1 cellular context compared by ENCODE assay signal in the genomic region with DNA sequence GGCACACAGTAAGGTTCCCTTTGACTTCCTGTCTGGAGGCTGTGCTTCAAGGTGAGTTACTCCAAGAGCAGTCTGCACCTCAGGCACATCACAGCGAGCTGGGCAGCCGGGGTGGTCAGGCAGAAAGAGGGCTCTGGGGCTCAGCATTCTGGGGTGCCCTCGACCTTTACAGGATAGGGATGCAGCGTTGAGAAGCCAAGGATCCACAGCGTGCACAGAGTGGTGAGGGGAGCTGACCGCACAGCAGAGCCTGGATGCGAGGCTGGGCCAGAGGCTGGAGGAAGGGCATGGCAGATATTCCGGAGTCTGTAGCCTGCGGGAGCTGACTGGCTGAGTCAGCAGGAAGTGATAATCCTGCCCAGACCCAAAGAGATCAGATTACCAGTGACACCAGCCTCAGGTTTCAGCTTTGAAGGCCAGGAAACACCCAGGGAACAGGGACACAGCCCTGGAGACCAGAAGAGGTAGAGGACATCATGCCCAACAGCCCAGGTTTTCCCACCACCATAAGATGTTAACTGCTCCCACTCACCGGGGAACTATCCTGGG.
TF ChIP-seq lines count a peak whose summit lies in the region.

No MANE protein-coding gene starts in this region.

TF ChIP-seq in HEK293, 187 proteins besides CTCF, POLR2A, EP300 and RAD21 (continued from another document and continues in another):
- TF ChIP-seq ZNF184 (tag by site-specific recombination; IDR thresholded peaks at IDR 0.05) (no peak), ZBTB1 (tag by site-specific recombination; IDR thresholded peaks at IDR 0.05) (no peak), ZBTB48 (tag by site-specific recombination; IDR thresholded peaks at IDR 0.05) (peak; percentile 45; the same call in 1 of the 2 replicates), ZNF248 (tag by site-specific recombination; IDR thresholded peaks at IDR 0.05) (no peak), PRDM1 (tag by site-specific recombination; IDR thresholded peaks at IDR 0.05) (no peak), ZNF114 (tag by site-specific recombination; IDR thresholded peaks at IDR 0.05) (no peak), ZNF530 (tag by site-specific recombination; IDR thresholded peaks at IDR 0.05; ENCODE audit: low read depth) (no peak), ZNF776 (tag by site-specific recombination; IDR thresholded peaks at IDR 0.05; ENCODE audit: borderline replicate concordance) (no peak), ZNF654 (tag by site-specific recombination; IDR thresholded peaks at IDR 0.05; ENCODE audit: low read depth) (no peak; the same call in 1 of the 2 replicates), ZNF549 (tag by site-specific recombination; IDR thresholded peaks at IDR 0.05) (no peak), ZNF19 (tag by site-specific recombination; IDR thresholded peaks at IDR 0.05; ENCODE audit: low read depth) (no peak), ZNF16 (tag by site-specific recombination; IDR thresholded peaks at IDR 0.05; ENCODE audit: low read depth) (no peak), ZNF157 (tag by site-specific recombination; IDR thresholded peaks at IDR 0.05) (no peak), SALL2 (tag by site-specific recombination; IDR thresholded peaks at IDR 0.05; ENCODE audit: borderline replicate concordance) (no peak), ZXDB (tag by site-specific recombination; IDR thresholded peaks at IDR 0.05) (0 out of 2 replicates have a peak, but pooled peaks have one; percentile 36), ZIC2 (tag by site-specific recombination; IDR thresholded peaks at IDR 0.05) (0 out of 2 replicates have a peak, but pooled peaks have one; percentile 23), ZNF354C (tag by site-specific recombination; IDR thresholded peaks at IDR 0.05; ENCODE audit: borderline replicate concordance, low read depth) (no peak), ZNF624 (tag by site-specific recombination; IDR thresholded peaks at IDR 0.05) (no peak), WT1 (tag by site-specific recombination; IDR thresholded peaks at IDR 0.05) (no peak), ZNF394 (tag by site-specific recombination; IDR thresholded peaks at IDR 0.05; ENCODE audit: borderline replicate concordance) (peak; percentile 53; the same call in 1 of the 2 replicates), GLIS1 (tag by site-specific recombination; IDR thresholded peaks at IDR 0.05) (0 out of 2 replicates have a peak, but pooled peaks have one; percentile 15), ZNF600 (tag by site-specific recombination; IDR thresholded peaks at IDR 0.05) (peak; percentile 95), REPIN1 (tag by site-specific recombination; IDR thresholded peaks at IDR 0.05; ENCODE audit: low read depth) (no peak), GLI2 (tag by site-specific recombination; IDR thresholded peaks at IDR 0.05; ENCODE audit: borderline replicate concordance, low read depth) (no peak), ZNF146 (tag by site-specific recombination; IDR thresholded peaks at IDR 0.05) (no peak), ZNF626 (tag by site-specific recombination; IDR thresholded peaks at IDR 0.05) (no peak), ZNF140 (tag by site-specific recombination; IDR thresholded peaks at IDR 0.05) (no peak), ZNF777 (tag by site-specific recombination; IDR thresholded peaks at IDR 0.05; ENCODE audit: borderline replicate concordance) (no peak), ZNF223 (tag by site-specific recombination; IDR thresholded peaks at IDR 0.05) (no peak), ZNF112 (tag by site-specific recombination; IDR thresholded peaks at IDR 0.05) (no peak), ZNF610 (tag by site-specific recombination; IDR thresholded peaks at IDR 0.05; ENCODE audit: borderline replicate concordance) (no peak), HOXC10 (CRISPR knock-in tag; IDR thresholded peaks at IDR 0.05) (no peak), ZNF433 (tag by site-specific recombination; IDR thresholded peaks at IDR 0.05; ENCODE audit: low read depth) (no peak), ZNF341 (tag by site-specific recombination; IDR thresholded peaks at IDR 0.05; ENCODE audit: low read depth) (peak; percentile 57), HOXD13 (CRISPR knock-in tag; IDR thresholded peaks at IDR 0.05; ENCODE audit: borderline replicate concordance) (no peak), ZNF843 (tag by site-specific recombination; IDR thresholded peaks at IDR 0.05) (no peak), SETDB1 (IDR thresholded peaks at IDR 0.05; ENCODE audit: insufficient read length, low read length) (peak; percentile 15), ZNF311 (tag by site-specific recombination; IDR thresholded peaks at IDR 0.05; ENCODE audit: borderline replicate concordance) (no peak), ZBTB20 (tag by site-specific recombination; IDR thresholded peaks at IDR 0.05) (peak; percentile 81), ZNF302 (tag by site-specific recombination; IDR thresholded peaks at IDR 0.05; ENCODE audit: low read depth) (no peak), MYNN (tag by site-specific recombination; IDR thresholded peaks at IDR 0.05; ENCODE audit: borderline replicate concordance) (no peak), TRIM28 (IDR thresholded peaks at IDR 0.05; ENCODE audit: borderline replicate concordance, low read length) (peak; percentile 90), BCL11A (tag by site-specific recombination; IDR thresholded peaks at IDR 0.05; ENCODE audit: low read depth) (no peak), ZNF366 (tag by site-specific recombination; conservative IDR thresholded peaks at IDR 0.05) (peak; percentile 50; the same call in 1 of the 2 replicates), KLF9 (tag by site-specific recombination; IDR thresholded peaks at IDR 0.05; ENCODE audit: low read depth) (no peak)
- TF ChIP-seq, protein P1, sequence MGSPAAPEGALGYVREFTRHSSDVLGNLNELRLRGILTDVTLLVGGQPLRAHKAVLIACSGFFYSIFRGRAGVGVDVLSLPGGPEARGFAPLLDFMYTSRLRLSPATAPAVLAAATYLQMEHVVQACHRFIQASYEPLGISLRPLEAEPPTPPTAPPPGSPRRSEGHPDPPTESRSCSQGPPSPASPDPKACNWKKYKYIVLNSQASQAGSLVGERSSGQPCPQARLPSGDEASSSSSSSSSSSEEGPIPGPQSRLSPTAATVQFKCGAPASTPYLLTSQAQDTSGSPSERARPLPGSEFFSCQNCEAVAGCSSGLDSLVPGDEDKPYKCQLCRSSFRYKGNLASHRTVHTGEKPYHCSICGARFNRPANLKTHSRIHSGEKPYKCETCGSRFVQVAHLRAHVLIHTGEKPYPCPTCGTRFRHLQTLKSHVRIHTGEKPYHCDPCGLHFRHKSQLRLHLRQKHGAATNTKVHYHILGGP (tag by site-specific recombination; IDR thresholded peaks at IDR 0.05) = no peak
- TF ChIP-seq, protein P2, sequence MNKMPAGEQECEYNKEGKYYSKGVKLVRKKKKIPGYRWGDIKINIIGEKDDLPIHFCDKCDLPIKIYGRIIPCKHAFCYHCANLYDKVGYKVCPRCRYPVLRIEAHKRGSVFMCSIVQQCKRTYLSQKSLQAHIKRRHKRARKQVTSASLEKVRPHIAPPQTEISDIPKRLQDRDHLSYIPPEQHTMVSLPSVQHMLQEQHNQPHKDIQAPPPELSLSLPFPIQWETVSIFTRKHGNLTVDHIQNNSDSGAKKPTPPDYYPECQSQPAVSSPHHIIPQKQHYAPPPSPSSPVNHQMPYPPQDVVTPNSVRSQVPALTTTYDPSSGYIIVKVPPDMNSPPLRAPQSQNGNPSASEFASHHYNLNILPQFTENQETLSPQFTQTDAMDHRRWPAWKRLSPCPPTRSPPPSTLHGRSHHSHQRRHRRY (tag by site-specific recombination; IDR thresholded peaks at IDR 0.05) = no peak
- TF ChIP-seq, protein P3, sequence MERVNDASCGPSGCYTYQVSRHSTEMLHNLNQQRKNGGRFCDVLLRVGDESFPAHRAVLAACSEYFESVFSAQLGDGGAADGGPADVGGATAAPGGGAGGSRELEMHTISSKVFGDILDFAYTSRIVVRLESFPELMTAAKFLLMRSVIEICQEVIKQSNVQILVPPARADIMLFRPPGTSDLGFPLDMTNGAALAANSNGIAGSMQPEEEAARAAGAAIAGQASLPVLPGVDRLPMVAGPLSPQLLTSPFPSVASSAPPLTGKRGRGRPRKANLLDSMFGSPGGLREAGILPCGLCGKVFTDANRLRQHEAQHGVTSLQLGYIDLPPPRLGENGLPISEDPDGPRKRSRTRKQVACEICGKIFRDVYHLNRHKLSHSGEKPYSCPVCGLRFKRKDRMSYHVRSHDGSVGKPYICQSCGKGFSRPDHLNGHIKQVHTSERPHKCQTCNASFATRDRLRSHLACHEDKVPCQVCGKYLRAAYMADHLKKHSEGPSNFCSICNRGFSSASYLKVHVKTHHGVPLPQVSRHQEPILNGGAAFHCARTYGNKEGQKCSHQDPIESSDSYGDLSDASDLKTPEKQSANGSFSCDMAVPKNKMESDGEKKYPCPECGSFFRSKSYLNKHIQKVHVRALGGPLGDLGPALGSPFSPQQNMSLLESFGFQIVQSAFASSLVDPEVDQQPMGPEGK (tag by site-specific recombination; IDR thresholded peaks at IDR 0.05) = peak; percentile 62; the same call in 1 of the 2 replicates
- TF ChIP-seq, protein P4, sequence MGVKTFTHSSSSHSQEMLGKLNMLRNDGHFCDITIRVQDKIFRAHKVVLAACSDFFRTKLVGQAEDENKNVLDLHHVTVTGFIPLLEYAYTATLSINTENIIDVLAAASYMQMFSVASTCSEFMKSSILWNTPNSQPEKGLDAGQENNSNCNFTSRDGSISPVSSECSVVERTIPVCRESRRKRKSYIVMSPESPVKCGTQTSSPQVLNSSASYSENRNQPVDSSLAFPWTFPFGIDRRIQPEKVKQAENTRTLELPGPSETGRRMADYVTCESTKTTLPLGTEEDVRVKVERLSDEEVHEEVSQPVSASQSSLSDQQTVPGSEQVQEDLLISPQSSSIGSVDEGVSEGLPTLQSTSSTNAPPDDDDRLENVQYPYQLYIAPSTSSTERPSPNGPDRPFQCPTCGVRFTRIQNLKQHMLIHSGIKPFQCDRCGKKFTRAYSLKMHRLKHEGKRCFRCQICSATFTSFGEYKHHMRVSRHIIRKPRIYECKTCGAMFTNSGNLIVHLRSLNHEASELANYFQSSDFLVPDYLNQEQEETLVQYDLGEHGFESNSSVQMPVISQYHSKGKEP (tag by site-specific recombination; IDR thresholded peaks at IDR 0.05) = no peak
- TF ChIP-seq, protein P5, sequence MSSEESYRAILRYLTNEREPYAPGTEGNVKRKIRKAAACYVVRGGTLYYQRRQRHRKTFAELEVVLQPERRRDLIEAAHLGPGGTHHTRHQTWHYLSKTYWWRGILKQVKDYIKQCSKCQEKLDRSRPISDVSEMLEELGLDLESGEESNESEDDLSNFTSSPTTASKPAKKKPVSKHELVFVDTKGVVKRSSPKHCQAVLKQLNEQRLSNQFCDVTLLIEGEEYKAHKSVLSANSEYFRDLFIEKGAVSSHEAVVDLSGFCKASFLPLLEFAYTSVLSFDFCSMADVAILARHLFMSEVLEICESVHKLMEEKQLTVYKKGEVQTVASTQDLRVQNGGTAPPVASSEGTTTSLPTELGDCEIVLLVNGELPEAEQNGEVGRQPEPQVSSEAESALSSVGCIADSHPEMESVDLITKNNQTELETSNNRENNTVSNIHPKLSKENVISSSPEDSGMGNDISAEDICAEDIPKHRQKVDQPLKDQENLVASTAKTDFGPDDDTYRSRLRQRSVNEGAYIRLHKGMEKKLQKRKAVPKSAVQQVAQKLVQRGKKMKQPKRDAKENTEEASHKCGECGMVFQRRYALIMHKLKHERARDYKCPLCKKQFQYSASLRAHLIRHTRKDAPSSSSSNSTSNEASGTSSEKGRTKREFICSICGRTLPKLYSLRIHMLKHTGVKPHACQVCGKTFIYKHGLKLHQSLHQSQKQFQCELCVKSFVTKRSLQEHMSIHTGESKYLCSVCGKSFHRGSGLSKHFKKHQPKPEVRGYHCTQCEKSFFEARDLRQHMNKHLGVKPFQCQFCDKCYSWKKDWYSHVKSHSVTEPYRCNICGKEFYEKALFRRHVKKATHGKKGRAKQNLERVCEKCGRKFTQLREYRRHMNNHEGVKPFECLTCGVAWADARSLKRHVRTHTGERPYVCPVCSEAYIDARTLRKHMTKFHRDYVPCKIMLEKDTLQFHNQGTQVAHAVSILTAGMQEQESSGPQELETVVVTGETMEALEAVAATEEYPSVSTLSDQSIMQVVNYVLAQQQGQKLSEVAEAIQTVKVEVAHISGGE (tag by site-specific recombination; conservative IDR thresholded peaks at IDR 0.05; ENCODE audit: low read depth) = 0 out of 2 replicates have a peak, but pooled peaks have one; percentile 49
- TF ChIP-seq, protein P6, sequence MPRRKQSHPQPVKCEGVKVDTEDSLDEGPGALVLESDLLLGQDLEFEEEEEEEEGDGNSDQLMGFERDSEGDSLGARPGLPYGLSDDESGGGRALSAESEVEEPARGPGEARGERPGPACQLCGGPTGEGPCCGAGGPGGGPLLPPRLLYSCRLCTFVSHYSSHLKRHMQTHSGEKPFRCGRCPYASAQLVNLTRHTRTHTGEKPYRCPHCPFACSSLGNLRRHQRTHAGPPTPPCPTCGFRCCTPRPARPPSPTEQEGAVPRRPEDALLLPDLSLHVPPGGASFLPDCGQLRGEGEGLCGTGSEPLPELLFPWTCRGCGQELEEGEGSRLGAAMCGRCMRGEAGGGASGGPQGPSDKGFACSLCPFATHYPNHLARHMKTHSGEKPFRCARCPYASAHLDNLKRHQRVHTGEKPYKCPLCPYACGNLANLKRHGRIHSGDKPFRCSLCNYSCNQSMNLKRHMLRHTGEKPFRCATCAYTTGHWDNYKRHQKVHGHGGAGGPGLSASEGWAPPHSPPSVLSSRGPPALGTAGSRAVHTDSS (tag by site-specific recombination; IDR thresholded peaks at IDR 0.05) = no peak
- TF ChIP-seq, protein P7, sequence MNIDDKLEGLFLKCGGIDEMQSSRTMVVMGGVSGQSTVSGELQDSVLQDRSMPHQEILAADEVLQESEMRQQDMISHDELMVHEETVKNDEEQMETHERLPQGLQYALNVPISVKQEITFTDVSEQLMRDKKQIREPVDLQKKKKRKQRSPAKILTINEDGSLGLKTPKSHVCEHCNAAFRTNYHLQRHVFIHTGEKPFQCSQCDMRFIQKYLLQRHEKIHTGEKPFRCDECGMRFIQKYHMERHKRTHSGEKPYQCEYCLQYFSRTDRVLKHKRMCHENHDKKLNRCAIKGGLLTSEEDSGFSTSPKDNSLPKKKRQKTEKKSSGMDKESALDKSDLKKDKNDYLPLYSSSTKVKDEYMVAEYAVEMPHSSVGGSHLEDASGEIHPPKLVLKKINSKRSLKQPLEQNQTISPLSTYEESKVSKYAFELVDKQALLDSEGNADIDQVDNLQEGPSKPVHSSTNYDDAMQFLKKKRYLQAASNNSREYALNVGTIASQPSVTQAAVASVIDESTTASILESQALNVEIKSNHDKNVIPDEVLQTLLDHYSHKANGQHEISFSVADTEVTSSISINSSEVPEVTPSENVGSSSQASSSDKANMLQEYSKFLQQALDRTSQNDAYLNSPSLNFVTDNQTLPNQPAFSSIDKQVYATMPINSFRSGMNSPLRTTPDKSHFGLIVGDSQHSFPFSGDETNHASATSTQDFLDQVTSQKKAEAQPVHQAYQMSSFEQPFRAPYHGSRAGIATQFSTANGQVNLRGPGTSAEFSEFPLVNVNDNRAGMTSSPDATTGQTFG (tag by site-specific recombination; IDR thresholded peaks at IDR 0.05; ENCODE audit: borderline replicate concordance) = no peak
- TF ChIP-seq, protein P8, sequence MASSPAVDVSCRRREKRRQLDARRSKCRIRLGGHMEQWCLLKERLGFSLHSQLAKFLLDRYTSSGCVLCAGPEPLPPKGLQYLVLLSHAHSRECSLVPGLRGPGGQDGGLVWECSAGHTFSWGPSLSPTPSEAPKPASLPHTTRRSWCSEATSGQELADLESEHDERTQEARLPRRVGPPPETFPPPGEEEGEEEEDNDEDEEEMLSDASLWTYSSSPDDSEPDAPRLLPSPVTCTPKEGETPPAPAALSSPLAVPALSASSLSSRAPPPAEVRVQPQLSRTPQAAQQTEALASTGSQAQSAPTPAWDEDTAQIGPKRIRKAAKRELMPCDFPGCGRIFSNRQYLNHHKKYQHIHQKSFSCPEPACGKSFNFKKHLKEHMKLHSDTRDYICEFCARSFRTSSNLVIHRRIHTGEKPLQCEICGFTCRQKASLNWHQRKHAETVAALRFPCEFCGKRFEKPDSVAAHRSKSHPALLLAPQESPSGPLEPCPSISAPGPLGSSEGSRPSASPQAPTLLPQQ (tag by site-specific recombination; IDR thresholded peaks at IDR 0.05) = no peak
